Comparison of ENCODE assay signal across 8 cellular contexts in the genomic region with DNA sequence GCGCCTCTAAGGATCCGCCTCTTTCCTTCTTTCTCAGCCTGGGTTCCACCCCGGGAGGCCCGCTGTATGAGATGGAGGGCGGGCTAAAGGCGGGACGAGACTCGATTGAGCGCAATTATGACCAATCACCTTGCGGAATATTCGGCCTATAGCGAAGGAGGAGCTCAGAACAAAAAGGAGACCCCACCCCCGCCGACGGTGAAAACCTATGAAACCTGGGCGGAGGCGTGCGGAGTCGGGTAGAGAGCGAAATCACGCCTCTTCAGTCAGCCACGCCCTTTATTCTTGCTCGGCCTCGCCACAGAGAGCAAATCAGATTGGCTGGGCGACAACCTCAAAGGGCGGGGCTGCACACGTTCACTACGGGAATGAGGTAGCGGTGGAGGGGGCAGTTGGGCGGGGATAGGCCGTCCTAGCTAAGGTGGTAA. TPM values are rescaled to one million over a fixed set of nuclear protein-coding genes. Genes with fewer than 3 reads are reported as not detected.
DNase-seq lines count a peak whose midpoint lies in the region; ATAC-seq and TF ChIP-seq lines count a peak whose summit lies in the region.

No MANE protein-coding gene starts in this region.

- DNase-seq in BJ (ENCODE audit: low read depth): peak; percentile 95
- peak; percentile 97 for DNase-seq in NCI-H526 treated with DMSO at 0.1 percent for 48 hours (lab: John Stamatoyannopoulos, UW)
- peak; percentile 76 to 91 for DNase-seq in activated CD4-positive, alpha-beta T cell treated with anti-CD3 and anti-CD28 coated beads, Interleukin-2, amount 50 U/mL, for 24 hours (ENCODE audit: low read depth in 1 of 2, low spot score in 1 of 2)
- peak; percentile 92 to 99 for DNase-seq in left lung
- peak; percentile 93 for DNase-seq in stimulated activated CD4-positive, alpha-beta T cell treated with anti-CD3 and anti-CD28 coated beads, Interleukin-2, amount 100 ng/mL, for 4 hours (ENCODE audit: low read depth)

- H3K4me3 Mint-ChIP-seq in dendritic cell treated with granulocyte-macrophage colony-stimulating factor and Interleukin-4, amounts not matched to agents 40 ng/mL and 50 ng/mL, for 4 days: peak overlapping the region; percentile 82

- H3K36me3 Mint-ChIP-seq in dendritic cell treated with granulocyte-macrophage colony-stimulating factor and Interleukin-4, amounts not matched to agents 40 ng/mL and 50 ng/mL, for 4 days (ENCODE audit: low read depth): peaks cover 80% of the 10 kb centered on the region

- no peaks in the 10 kb centered on the region for H3K9me3 ChIP-seq in left lung

- CTCF ChIA-PET in BJ (lab: Yijun Ruan, JAX): interaction anchor here (0.7 to 1.3 kb wide), 2 partner anchors 27 to 166 kb away, joined by 3 read pairs; no protein-coding TSS in a partner anchor

- H3K27ac Mint-ChIP-seq in dendritic cell treated with granulocyte-macrophage colony-stimulating factor and Interleukin-4, amounts not matched to agents 40 ng/mL and 50 ng/mL, for 4 days: peak overlapping the region; percentile 92

- POLR2A ChIA-PET in BJ (lab: Charles Lee): interaction anchor here (0.6 kb wide), 1 partner anchor 218 kb away, joined by 3 read pairs; no protein-coding TSS in a partner anchor

- intact Hi-C loops in dendritic cell treated with granulocyte-macrophage colony-stimulating factor and Interleukin-4, amounts not matched to agents 40 ng/mL and 50 ng/mL, for 4 days (cut with micrococcal nuclease): loop anchor here (1.0 kb wide), 1 partner anchor 15 kb away; the partner anchor contains the start of gene USP11
- intact Hi-C loops in left lung (cut with DNase I): no loop called here

- no peaks in the 10 kb centered on the region for H3K27me3 Mint-ChIP-seq in dendritic cell treated with granulocyte-macrophage colony-stimulating factor and Interleukin-4, amounts not matched to agents 40 ng/mL and 50 ng/mL, for 4 days

- peak overlapping the region; percentile 93 for H3K27ac ChIP-seq in left lung

- H3K4me1 Mint-ChIP-seq in dendritic cell treated with granulocyte-macrophage colony-stimulating factor and Interleukin-4, amounts not matched to agents 40 ng/mL and 50 ng/mL, for 4 days (ENCODE audit: low read depth): peaks cover 65% of the 10 kb centered on the region

- no peaks in the 10 kb centered on the region for H3K9me3 Mint-ChIP-seq in dendritic cell treated with granulocyte-macrophage colony-stimulating factor and Interleukin-4, amounts not matched to agents 40 ng/mL and 50 ng/mL, for 4 days

- peak overlapping the region; percentile 66 for H3K4me3 ChIP-seq in BJ (ENCODE audit: low read depth, low read length)
- peak overlapping the region; percentile 64 to 81 for H3K4me3 ChIP-seq in left lung

- H3K4me1 ChIP-seq in left lung: peaks cover 5 to 33% of the 10 kb centered on the region in 2 donors

- TF ChIP-seq CTCF in BJ (IDR thresholded peaks at IDR 0.05; ENCODE audit: insufficient read depth, low read depth, low read length) (no peak), left lung (IDR thresholded peaks at IDR 0.05) (no peak)

- peak; percentile 89 for ATAC-seq in GM19328 (IDR thresholded peaks at IDR 0.05; ENCODE audit: unreplicated experiment)
- peak; percentile 54 for ATAC-seq in HG03469 (IDR thresholded peaks at IDR 0.05; ENCODE audit: unreplicated experiment)
- peak; percentile 91 for ATAC-seq in left lung

- H3K27me3 ChIP-seq in BJ (ENCODE audit: control insufficient read depth, insufficient read depth, low read length): no peaks in the 10 kb centered on the region
- no peaks in the 10 kb centered on the region for H3K27me3 ChIP-seq in left lung

- H3K36me3 ChIP-seq in BJ (ENCODE audit: control insufficient read depth, insufficient read depth, low read length): peaks cover 12% of the 10 kb centered on the region
- H3K36me3 ChIP-seq in left lung: peaks cover 3 to 34% of the 10 kb centered on the region in 2 donors

RNA-seq across cellular contexts. Expression of gene CDK16, which starts 0.6 kb away (rescaled TPM):
- 109 and 167 TPM in 2 replicates for polyA plus RNA-seq in BJ (2011; rRNA removed)
- 118 and 152 TPM in 2 replicates for polyA minus RNA-seq in BJ (2011; rRNA and poly(A)+ RNA removed)
- total RNA-seq in left lung: 10 to 100 TPM; 81.1 to 95.8 TPM

RNA-seq across cellular contexts. Expression of gene USP11, which starts 14.9 kb away (rescaled TPM):
- polyA plus RNA-seq in BJ (2011; rRNA removed): 21.7 and 39.9 TPM in 2 replicates
- 58.8 and 59.4 TPM in 2 replicates for polyA minus RNA-seq in BJ (2011; rRNA and poly(A)+ RNA removed)
- 10 to 100 TPM; 36.2 to 49.8 TPM for total RNA-seq in left lung

RNA-seq across cellular contexts. Expression of gene UBA1, which starts 24.2 kb away (rescaled TPM):
- 185 and 296 TPM in 2 replicates for polyA plus RNA-seq in BJ (2011; rRNA removed)
- 187 and 262 TPM in 2 replicates for polyA minus RNA-seq in BJ (2011; rRNA and poly(A)+ RNA removed)
- total RNA-seq in left lung: 100 to 1,000 TPM; 202 to 248 TPM

Comparison
In these comparisons a context has a peak if more than half of its experiments do, and no peak if none do; other contexts are left out.
1. Peak in every context shown above with its lines: DNase-seq, ATAC-seq, H3K4me3 ChIP-seq and H3K27ac ChIP-seq.